ENCODE assay signal across 8 cellular contexts in the genomic region with DNA sequence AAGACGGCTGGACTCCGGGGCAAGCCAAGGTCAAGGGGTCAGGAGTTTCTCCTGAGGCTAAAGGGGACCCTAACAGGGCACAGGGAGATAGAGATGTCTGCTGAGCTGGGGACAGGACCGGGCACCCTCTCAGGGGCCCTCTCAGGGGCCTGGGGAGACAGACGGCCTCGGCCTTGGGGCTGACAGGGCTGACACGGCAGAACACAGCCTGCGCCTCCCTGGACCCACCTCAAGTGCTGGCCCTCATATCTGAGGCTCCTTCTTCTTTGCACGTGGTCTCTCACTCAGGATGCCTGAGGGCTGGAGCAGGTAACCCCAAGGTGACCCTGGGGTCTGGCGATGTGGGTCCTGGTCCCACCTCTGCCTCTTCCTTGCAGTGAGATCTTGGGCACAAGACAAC.
"Had no signal": no experiment of that assay in that cellular context is flagged by ENCODE, and none has a peak within 500 bp of the region (broad histone marks: within the 10 kb centered on the region; RNA-seq: fewer than 3 reads in every experiment).

No MANE protein-coding gene starts in this region.

- H2AFZ ChIP-seq: GM23248 had no signal

- H3K4me3 Mint-ChIP-seq: H9 had no signal

- FAIRE-seq: H54 had no signal

- H3K9ac ChIP-seq: GM23248 had no signal

- H3K36me3 Mint-ChIP-seq: IgD-negative memory B cell had no signal

- H3K27ac ChIP-seq: GM23248, HL-60 had no signal

- H3K9me3 Mint-ChIP-seq: IgD-negative memory B cell had no signal

- H3K4me3 ChIP-seq: GM23248 had no signal

- DNase-seq: GM23248, GOT3, H9, HCEC 1CT, KBM-7 had no signal
